ENCODE assay signal across 1 cellular context in the genomic region with DNA sequence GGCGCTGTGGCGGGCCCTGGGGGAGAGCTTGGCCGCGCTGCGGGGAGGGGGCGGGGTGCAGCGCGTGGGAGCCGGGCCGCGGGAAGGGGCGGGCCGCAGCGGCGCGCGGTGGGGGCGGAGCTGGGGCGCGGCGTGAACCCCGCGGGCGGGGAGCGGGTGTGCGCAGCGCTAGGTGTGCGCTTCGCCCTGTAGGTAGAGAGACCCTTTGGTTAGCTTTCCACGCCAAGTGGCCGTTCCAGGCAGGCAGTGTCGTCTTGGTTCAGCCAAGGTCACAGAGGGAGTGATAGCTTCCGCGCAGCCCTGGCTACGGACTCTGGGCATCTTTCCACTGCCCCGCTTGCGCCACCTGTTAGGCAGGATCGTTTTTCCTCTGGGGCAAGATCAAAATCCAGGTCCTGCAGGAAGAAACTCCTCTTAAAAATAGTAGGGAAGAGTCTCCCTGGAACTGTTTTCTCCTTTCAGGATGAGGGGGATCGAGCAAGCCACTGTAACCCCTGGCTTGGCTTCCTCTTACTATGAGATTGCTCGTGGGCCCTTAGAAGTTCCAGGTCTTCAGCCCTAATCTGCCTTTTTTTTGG.
TF ChIP-seq lines count a peak whose summit lies in the region.

No MANE protein-coding gene starts in this region.

TF ChIP-seq in GM12878, 131 proteins besides CTCF, POLR2A, EP300 and RAD21:
- TF ChIP-seq, protein P1, sequence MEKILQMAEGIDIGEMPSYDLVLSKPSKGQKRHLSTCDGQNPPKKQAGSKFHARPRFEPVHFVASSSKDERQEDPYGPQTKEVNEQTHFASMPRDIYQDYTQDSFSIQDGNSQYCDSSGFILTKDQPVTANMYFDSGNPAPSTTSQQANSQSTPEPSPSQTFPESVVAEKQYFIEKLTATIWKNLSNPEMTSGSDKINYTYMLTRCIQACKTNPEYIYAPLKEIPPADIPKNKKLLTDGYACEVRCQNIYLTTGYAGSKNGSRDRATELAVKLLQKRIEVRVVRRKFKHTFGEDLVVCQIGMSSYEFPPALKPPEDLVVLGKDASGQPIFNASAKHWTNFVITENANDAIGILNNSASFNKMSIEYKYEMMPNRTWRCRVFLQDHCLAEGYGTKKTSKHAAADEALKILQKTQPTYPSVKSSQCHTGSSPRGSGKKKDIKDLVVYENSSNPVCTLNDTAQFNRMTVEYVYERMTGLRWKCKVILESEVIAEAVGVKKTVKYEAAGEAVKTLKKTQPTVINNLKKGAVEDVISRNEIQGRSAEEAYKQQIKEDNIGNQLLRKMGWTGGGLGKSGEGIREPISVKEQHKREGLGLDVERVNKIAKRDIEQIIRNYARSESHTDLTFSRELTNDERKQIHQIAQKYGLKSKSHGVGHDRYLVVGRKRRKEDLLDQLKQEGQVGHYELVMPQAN (conservative IDR thresholded peaks at IDR 0.05): peak; percentile 48; the same call in 1 of the 2 replicates
- TF ChIP-seq SMARCA5 (IDR thresholded peaks at IDR 0.05) (0 out of 2 replicates have a peak, but pooled peaks have one; percentile 42), NRF1 (conservative IDR thresholded peaks at IDR 0.05; ENCODE audit: low read depth, low read length) (0 out of 2 replicates have a peak, but pooled peaks have one; percentile 17), RUNX3 (IDR thresholded peaks at IDR 0.05; ENCODE audit: low read length) (no peak), POLR2AphosphoS5 (IDR thresholded peaks at IDR 0.05; ENCODE audit: low read length) (0 out of 2 replicates have a peak, but pooled peaks have one; percentile 14), BACH1 (IDR thresholded peaks at IDR 0.05; ENCODE audit: borderline replicate concordance) (peak; percentile 62; the same call in 1 of the 2 replicates), SUPT20H (IDR thresholded peaks at IDR 0.05; ENCODE audit: borderline replicate concordance, control insufficient read depth, low read depth, low read length) (no peak), YBX1 (IDR thresholded peaks at IDR 0.05) (no peak), KDM1A (IDR thresholded peaks at IDR 0.05; ENCODE audit: borderline replicate concordance) (no peak), CREB1 (IDR thresholded peaks at IDR 0.05; ENCODE audit: low read depth) (no peak), ATF7 (IDR thresholded peaks at IDR 0.05; ENCODE audit: low read depth) (no peak), MYC (IDR thresholded peaks at IDR 0.05; ENCODE audit: insufficient read depth, insufficient read length, insufficient replicate concordance, low read length, severe bottlenecking) (peak; percentile 87), EGR1 (IDR thresholded peaks at IDR 0.05; ENCODE audit: borderline replicate concordance in 1 of 2, low read depth in 2 of 2, low read length in 2 of 2) (peak in 1 of 2 experiments; percentile 67; a peak in 1 of 3 replicates), NR2F1 (conservative IDR thresholded peaks at IDR 0.05) (0 out of 2 replicates have a peak, but pooled peaks have one; percentile 3), POU2F2 (IDR thresholded peaks at IDR 0.05; ENCODE audit: borderline replicate concordance, low read depth, low read length) (no peak), WRNIP1 (IDR thresholded peaks at IDR 0.05; ENCODE audit: borderline replicate concordance, low read depth, low read length) (0 out of 2 replicates have a peak, but pooled peaks have one; percentile 87), ZNF24 (IDR thresholded peaks at IDR 0.05) (no peak), CHD2 (IDR thresholded peaks at IDR 0.05; ENCODE audit: borderline replicate concordance, low read depth, low read length) (no peak), BCL11A (IDR thresholded peaks at IDR 0.05; ENCODE audit: low read depth, low read length) (no peak), BHLHE40 (IDR thresholded peaks at IDR 0.05; ENCODE audit: borderline replicate concordance in 1 of 2, low read depth in 2 of 2, low read length in 1 of 2) (peak; percentile 5 to 27; a peak in 1 of 4 replicates)
- TF ChIP-seq, protein P2, sequence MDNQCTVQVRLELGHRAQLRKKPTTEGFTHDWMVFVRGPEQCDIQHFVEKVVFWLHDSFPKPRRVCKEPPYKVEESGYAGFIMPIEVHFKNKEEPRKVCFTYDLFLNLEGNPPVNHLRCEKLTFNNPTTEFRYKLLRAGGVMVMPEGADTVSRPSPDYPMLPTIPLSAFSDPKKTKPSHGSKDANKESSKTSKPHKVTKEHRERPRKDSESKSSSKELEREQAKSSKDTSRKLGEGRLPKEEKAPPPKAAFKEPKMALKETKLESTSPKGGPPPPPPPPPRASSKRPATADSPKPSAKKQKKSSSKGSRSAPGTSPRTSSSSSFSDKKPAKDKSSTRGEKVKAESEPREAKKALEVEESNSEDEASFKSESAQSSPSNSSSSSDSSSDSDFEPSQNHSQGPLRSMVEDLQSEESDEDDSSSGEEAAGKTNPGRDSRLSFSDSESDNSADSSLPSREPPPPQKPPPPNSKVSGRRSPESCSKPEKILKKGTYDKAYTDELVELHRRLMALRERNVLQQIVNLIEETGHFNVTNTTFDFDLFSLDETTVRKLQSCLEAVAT (IDR thresholded peaks at IDR 0.05): no peak
- TF ChIP-seq, protein P3, sequence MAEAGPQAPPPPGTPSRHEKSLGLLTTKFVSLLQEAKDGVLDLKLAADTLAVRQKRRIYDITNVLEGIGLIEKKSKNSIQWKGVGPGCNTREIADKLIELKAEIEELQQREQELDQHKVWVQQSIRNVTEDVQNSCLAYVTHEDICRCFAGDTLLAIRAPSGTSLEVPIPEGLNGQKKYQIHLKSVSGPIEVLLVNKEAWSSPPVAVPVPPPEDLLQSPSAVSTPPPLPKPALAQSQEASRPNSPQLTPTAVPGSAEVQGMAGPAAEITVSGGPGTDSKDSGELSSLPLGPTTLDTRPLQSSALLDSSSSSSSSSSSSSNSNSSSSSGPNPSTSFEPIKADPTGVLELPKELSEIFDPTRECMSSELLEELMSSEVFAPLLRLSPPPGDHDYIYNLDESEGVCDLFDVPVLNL (IDR thresholded peaks at IDR 0.05; ENCODE audit: low read depth, low read length): peak; percentile 43; the same call in 1 of the 2 replicates
- TF ChIP-seq, protein P4, sequence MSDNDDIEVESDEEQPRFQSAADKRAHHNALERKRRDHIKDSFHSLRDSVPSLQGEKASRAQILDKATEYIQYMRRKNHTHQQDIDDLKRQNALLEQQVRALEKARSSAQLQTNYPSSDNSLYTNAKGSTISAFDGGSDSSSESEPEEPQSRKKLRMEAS (IDR thresholded peaks at IDR 0.05; ENCODE audit: low read depth, low read length): 0 out of 2 replicates have a peak, but pooled peaks have one; percentile 9
TF ChIP-seq in GM12878: peak in this region for 12.
